In the genomic region with DNA sequence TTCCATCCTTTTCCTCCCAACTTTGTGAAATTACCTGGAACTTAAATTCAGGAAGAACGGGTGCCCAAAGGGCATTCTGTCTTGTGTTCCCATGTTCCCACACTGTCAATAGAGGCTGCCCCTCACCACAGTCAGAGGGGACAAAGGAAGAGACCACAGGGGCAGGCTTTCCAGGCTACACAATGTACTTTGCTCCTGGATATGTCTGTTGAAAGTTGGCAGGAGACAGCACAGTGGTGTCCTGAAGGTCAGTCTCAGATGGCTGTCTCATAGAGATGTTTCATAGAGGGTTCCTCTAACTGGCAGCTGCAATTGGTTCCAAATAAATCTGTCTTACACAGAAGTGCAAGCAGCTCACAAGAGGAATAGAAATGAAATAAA, we compare ENCODE assay signal across 1 cellular context.
TF ChIP-seq lines count a peak whose summit lies in the region.

No MANE protein-coding gene starts in this region.

TF ChIP-seq in IMR-90, 13 proteins besides CTCF, POLR2A, EP300 and RAD21:
- TF ChIP-seq MAFK (IDR thresholded peaks at IDR 0.05; ENCODE audit: low read depth, low read length) (no peak), FOS (IDR thresholded peaks at IDR 0.05; ENCODE audit: low read depth, low read length) (no peak), CHD1 (IDR thresholded peaks at IDR 0.05; ENCODE audit: low read depth, low read length) (no peak), BHLHE40 (IDR thresholded peaks at IDR 0.05; ENCODE audit: low read depth, low read length) (no peak), SMC3 (IDR thresholded peaks at IDR 0.05; ENCODE audit: low read depth, low read length) (no peak), RFX5 (IDR thresholded peaks at IDR 0.05; ENCODE audit: low read depth, low read length) (no peak), RCOR1 (IDR thresholded peaks at IDR 0.05; ENCODE audit: insufficient replicate concordance, low read length) (no peak), MXI1 (IDR thresholded peaks at IDR 0.05; ENCODE audit: borderline replicate concordance, low read depth, low read length) (no peak), MAZ (IDR thresholded peaks at IDR 0.05; ENCODE audit: borderline replicate concordance, low read depth, low read length) (no peak), NFE2L2 (IDR thresholded peaks at IDR 0.05; ENCODE audit: low read depth, low read length) (no peak), CEBPB (IDR thresholded peaks at IDR 0.05; ENCODE audit: low read depth, low read length) (no peak), USF2 (IDR thresholded peaks at IDR 0.05; ENCODE audit: low read depth, low read length) (no peak)
- TF ChIP-seq, protein P1, sequence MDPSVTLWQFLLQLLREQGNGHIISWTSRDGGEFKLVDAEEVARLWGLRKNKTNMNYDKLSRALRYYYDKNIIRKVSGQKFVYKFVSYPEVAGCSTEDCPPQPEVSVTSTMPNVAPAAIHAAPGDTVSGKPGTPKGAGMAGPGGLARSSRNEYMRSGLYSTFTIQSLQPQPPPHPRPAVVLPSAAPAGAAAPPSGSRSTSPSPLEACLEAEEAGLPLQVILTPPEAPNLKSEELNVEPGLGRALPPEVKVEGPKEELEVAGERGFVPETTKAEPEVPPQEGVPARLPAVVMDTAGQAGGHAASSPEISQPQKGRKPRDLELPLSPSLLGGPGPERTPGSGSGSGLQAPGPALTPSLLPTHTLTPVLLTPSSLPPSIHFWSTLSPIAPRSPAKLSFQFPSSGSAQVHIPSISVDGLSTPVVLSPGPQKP (IDR thresholded peaks at IDR 0.05; ENCODE audit: borderline replicate concordance, low read depth, low read length): no peak
